25 cellular contexts compared by ENCODE assay signal in the genomic region with DNA sequence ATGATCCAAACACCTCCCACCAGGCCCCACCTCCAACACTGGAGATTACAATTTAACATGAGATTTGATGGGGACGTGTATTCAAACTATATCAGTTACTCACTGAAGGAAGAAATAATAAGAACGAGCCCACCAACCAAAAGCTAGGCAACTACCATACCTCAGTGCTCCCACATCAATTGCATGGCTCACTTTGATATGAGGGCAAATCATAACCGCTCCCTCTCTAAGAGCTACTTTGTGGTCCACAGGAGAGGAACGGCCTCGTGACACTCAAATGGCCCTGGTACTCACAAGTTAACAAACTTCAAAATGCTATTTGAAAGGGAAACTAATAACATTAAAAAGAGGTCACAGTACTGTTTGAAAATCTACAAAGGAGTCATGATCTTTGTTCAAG.
"Had no signal": no experiment of that assay in that cellular context is flagged by ENCODE, and none has a peak within 500 bp of the region (broad histone marks: within the 10 kb centered on the region; RNA-seq: fewer than 3 reads in every experiment).

No MANE protein-coding gene starts in this region.

- H3K27ac ChIP-seq: neural progenitor cell, ovary, parathyroid adenoma, psoas muscle, skin epidermis, spleen, thoracic aorta, thyroid gland, tibial nerve, upper lobe of left lung, vagina had no signal

- H3K4me3 ChIP-seq: neural progenitor cell, ovary, psoas muscle, skin epidermis, smooth muscle cell, spleen, thoracic aorta, thyroid gland, tibial nerve, upper lobe of left lung, vagina had no signal

- H3K9me3 ChIP-seq: ovary, psoas muscle, spleen, thoracic aorta, thyroid gland, tibial nerve, upper lobe of left lung, vagina had no signal

- DNase-seq: natural killer cell; occipital lobe; ovary; posterior cingulate gyrus; psoas muscle; right cardiac atrium; spleen; stimulated activated CD4-positive, alpha-beta T cell treated with anti-CD3 and anti-CD28 coated beads, Interleukin-12 subunit alpha, Interleukin-12 subunit beta, amount 100 ng/mL, for 4 hours; stimulated activated CD4-positive, alpha-beta T cell treated with anti-CD3 and anti-CD28 coated beads, Interleukin-1b, Interleukin-23, amount 100 ng/mL, for 48 hours; stimulated activated CD4-positive, alpha-beta T cell treated with anti-CD3 and anti-CD28 coated beads, Interleukin-4, amount 100 ng/mL, for 1 hour; stimulated activated CD4-positive, alpha-beta T cell treated with anti-CD3 and anti-CD28 coated beads, Interleukin-4, amount 100 ng/mL, for 4 hours; stimulated activated CD8-positive, alpha-beta memory T cell treated with anti-CD3 and anti-CD28 coated beads, Interleukin-4, amount 100 ng/mL, for 48 hours; stimulated activated naive CD4-positive, alpha-beta T cell; stimulated activated naive CD8-positive, alpha-beta T cell treated with anti-CD3 and anti-CD28 coated beads, Interleukin-15, amount 100 ng/mL, for 72 hours; stimulated activated naive CD8-positive, alpha-beta T cell treated with anti-CD3 and anti-CD28 coated beads, Interleukin-15, Interleukin-2, amounts not matched to agents 100 U/mL and 50 U/mL, for 24 hours; thyroid gland; trophoblast cell; upper lobe of left lung had no signal

- H3K27me3 ChIP-seq: neural progenitor cell, ovary, spleen, thyroid gland, tibial nerve, upper lobe of left lung, vagina had no signal

- H3K4me1 ChIP-seq: neural progenitor cell, parathyroid adenoma, psoas muscle, spleen, tibial nerve, vagina had no signal

- H3K36me3 ChIP-seq: neural progenitor cell, ovary, spleen, thoracic aorta, thyroid gland, tibial nerve, upper lobe of left lung, vagina had no signal
